Comparison of ENCODE assay signal across 1 cellular context in genomic region chr17:79993390-79994221, GRCh38.
TF ChIP-seq lines count a peak whose summit lies in the region.

No MANE protein-coding gene starts in this region.

TF ChIP-seq in HepG2, 621 proteins besides CTCF, POLR2A, EP300 and RAD21 (continued from another document and continues in another):
- TF ChIP-seq CSRNP1 (CRISPR knock-in tag; IDR thresholded peaks at IDR 0.05): peak; percentile 96
- peak; percentile 99 for TF ChIP-seq GATAD2A (CRISPR knock-in tag; IDR thresholded peaks at IDR 0.05)
- TF ChIP-seq CAMTA2 (CRISPR knock-in tag; IDR thresholded peaks at IDR 0.05; ENCODE audit: borderline replicate concordance): no peak
- TF ChIP-seq MXI1 (IDR thresholded peaks at IDR 0.05; ENCODE audit: borderline replicate concordance, low read depth, low read length): peak; percentile 94
- TF ChIP-seq ZEB1 (IDR thresholded peaks at IDR 0.05; ENCODE audit: insufficient replicate concordance, low read depth): no peak
- peak; percentile 20 for TF ChIP-seq ZNF274 (CRISPR knock-in tag; IDR thresholded peaks at IDR 0.05)
- no peak for TF ChIP-seq MBD4 (IDR thresholded peaks at IDR 0.05; ENCODE audit: borderline replicate concordance, low read length)
- no peak for TF ChIP-seq NCOA1 (CRISPR knock-in tag; IDR thresholded peaks at IDR 0.05)
- peak; percentile 75 for TF ChIP-seq ZBTB26 (CRISPR knock-in tag; IDR thresholded peaks at IDR 0.05; ENCODE audit: borderline replicate concordance)
- TF ChIP-seq HOXA7 (CRISPR knock-in tag; IDR thresholded peaks at IDR 0.05): no peak
- no peak for TF ChIP-seq ZNF382 (CRISPR knock-in tag; IDR thresholded peaks at IDR 0.05; ENCODE audit: borderline replicate concordance)
- peak; percentile 84 for TF ChIP-seq NFKB2 (CRISPR knock-in tag; IDR thresholded peaks at IDR 0.05; ENCODE audit: borderline replicate concordance)
- peak; percentile 50; the same call in 1 of the 2 replicates for TF ChIP-seq GMEB2 (CRISPR knock-in tag; IDR thresholded peaks at IDR 0.05; ENCODE audit: low read depth)
- TF ChIP-seq RAD51 (IDR thresholded peaks at IDR 0.05; ENCODE audit: borderline replicate concordance): peak; percentile 81
- peak; percentile 40; the same call in 1 of the 2 replicates for TF ChIP-seq ZNF644 (CRISPR knock-in tag; IDR thresholded peaks at IDR 0.05; ENCODE audit: low read depth)
- TF ChIP-seq ZNF549 (CRISPR knock-in tag; IDR thresholded peaks at IDR 0.05): no peak
- peak; percentile 64; the same call in 1 of the 2 replicates for TF ChIP-seq ZSCAN20 (CRISPR knock-in tag; IDR thresholded peaks at IDR 0.05; ENCODE audit: borderline replicate concordance)
- TF ChIP-seq HNRNPL (IDR thresholded peaks at IDR 0.05; ENCODE audit: low read depth, low read length): peak; percentile 79
- TF ChIP-seq, protein P1, sequence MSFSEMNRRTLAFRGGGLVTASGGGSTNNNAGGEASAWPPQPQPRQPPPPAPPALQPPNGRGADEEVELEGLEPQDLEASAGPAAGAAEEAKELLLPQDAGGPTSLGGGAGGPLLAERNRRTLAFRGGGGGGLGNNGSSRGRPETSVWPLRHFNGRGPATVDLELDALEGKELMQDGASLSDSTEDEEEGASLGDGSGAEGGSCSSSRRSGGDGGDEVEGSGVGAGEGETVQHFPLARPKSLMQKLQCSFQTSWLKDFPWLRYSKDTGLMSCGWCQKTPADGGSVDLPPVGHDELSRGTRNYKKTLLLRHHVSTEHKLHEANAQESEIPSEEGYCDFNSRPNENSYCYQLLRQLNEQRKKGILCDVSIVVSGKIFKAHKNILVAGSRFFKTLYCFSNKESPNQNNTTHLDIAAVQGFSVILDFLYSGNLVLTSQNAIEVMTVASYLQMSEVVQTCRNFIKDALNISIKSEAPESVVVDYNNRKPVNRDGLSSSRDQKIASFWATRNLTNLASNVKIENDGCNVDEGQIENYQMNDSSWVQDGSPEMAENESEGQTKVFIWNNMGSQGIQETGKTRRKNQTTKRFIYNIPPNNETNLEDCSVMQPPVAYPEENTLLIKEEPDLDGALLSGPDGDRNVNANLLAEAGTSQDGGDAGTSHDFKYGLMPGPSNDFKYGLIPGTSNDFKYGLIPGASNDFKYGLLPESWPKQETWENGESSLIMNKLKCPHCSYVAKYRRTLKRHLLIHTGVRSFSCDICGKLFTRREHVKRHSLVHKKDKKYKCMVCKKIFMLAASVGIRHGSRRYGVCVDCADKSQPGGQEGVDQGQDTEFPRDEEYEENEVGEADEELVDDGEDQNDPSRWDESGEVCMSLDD (CRISPR knock-in tag; IDR thresholded peaks at IDR 0.05; ENCODE audit: borderline replicate concordance): peak; percentile 100
- TF ChIP-seq ZNF883 (CRISPR knock-in tag; IDR thresholded peaks at IDR 0.05; ENCODE audit: not compliant biosample characterization): peak; percentile 91
- TF ChIP-seq ZNF775 (CRISPR knock-in tag; IDR thresholded peaks at IDR 0.05; ENCODE audit: borderline replicate concordance): peak; percentile 38; the same call in 1 of the 2 replicates
- peak; percentile 91 for TF ChIP-seq THAP11 (CRISPR knock-in tag; IDR thresholded peaks at IDR 0.05)
- TF ChIP-seq, protein P2, sequence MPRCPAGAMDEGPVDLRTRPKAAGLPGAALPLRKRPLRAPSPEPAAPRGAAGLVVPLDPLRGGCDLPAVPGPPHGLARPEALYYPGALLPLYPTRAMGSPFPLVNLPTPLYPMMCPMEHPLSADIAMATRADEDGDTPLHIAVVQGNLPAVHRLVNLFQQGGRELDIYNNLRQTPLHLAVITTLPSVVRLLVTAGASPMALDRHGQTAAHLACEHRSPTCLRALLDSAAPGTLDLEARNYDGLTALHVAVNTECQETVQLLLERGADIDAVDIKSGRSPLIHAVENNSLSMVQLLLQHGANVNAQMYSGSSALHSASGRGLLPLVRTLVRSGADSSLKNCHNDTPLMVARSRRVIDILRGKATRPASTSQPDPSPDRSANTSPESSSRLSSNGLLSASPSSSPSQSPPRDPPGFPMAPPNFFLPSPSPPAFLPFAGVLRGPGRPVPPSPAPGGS (CRISPR knock-in tag; IDR thresholded peaks at IDR 0.05): peak; percentile 85
- no peak for TF ChIP-seq ZBTB49 (CRISPR knock-in tag; IDR thresholded peaks at IDR 0.05; ENCODE audit: borderline replicate concordance)
- peak; percentile 67; the same call in 1 of the 2 replicates for TF ChIP-seq ZNF615 (CRISPR knock-in tag; IDR thresholded peaks at IDR 0.05; ENCODE audit: borderline replicate concordance)
- TF ChIP-seq ERF (CRISPR knock-in tag; IDR thresholded peaks at IDR 0.05): peak; percentile 99
- TF ChIP-seq REST (IDR thresholded peaks at IDR 0.05; ENCODE audit: borderline replicate concordance in 1 of 2, low read depth in 1 of 2, low read length in 2 of 2): no peak
- TF ChIP-seq MYC (CRISPR knock-in tag; IDR thresholded peaks at IDR 0.05; ENCODE audit: borderline replicate concordance): peak; percentile 99
- TF ChIP-seq MED13 (CRISPR knock-in tag; IDR thresholded peaks at IDR 0.05): peak; percentile 94; the same call in 1 of the 2 replicates
- TF ChIP-seq, protein P3, sequence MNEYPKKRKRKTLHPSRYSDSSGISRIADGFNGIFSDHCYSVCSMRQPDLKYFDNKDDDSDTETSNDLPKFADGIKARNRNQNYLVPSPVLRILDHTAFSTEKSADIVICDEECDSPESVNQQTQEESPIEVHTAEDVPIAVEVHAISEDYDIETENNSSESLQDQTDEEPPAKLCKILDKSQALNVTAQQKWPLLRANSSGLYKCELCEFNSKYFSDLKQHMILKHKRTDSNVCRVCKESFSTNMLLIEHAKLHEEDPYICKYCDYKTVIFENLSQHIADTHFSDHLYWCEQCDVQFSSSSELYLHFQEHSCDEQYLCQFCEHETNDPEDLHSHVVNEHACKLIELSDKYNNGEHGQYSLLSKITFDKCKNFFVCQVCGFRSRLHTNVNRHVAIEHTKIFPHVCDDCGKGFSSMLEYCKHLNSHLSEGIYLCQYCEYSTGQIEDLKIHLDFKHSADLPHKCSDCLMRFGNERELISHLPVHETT (CRISPR knock-in tag; conservative IDR thresholded peaks at IDR 0.05): peak; percentile 95
- TF ChIP-seq, protein P4, sequence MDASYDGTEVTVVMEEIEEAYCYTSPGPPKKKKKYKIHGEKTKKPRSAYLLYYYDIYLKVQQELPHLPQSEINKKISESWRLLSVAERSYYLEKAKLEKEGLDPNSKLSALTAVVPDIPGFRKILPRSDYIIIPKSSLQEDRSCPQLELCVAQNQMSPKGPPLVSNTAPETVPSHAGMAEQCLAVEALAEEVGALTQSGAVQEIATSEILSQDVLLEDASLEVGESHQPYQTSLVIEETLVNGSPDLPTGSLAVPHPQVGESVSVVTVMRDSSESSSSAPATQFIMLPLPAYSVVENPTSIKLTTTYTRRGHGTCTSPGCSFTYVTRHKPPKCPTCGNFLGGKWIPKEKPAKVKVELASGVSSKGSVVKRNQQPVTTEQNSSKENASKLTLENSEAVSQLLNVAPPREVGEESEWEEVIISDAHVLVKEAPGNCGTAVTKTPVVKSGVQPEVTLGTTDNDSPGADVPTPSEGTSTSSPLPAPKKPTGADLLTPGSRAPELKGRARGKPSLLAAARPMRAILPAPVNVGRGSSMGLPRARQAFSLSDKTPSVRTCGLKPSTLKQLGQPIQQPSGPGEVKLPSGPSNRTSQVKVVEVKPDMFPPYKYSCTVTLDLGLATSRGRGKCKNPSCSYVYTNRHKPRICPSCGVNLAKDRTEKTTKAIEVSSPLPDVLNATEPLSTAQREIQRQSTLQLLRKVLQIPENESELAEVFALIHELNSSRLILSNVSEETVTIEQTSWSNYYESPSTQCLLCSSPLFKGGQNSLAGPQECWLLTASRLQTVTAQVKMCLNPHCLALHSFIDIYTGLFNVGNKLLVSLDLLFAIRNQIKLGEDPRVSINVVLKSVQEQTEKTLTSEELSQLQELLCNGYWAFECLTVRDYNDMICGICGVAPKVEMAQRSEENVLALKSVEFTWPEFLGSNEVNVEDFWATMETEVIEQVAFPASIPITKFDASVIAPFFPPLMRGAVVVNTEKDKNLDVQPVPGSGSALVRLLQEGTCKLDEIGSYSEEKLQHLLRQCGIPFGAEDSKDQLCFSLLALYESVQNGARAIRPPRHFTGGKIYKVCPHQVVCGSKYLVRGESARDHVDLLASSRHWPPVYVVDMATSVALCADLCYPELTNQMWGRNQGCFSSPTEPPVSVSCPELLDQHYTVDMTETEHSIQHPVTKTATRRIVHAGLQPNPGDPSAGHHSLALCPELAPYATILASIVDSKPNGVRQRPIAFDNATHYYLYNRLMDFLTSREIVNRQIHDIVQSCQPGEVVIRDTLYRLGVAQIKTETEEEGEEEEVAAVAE (CRISPR knock-in tag; IDR thresholded peaks at IDR 0.05; ENCODE audit: borderline replicate concordance): peak; percentile 84
- TF ChIP-seq ZNF33B (CRISPR knock-in tag; IDR thresholded peaks at IDR 0.05): peak; percentile 88
- peak; percentile 80; the same call in 1 of the 2 replicates for TF ChIP-seq POLR2AphosphoS2 (IDR thresholded peaks at IDR 0.05; ENCODE audit: low read depth, low read length)
- peak; percentile 80; the same call in 1 of the 2 replicates for TF ChIP-seq SIX1 (CRISPR knock-in tag; IDR thresholded peaks at IDR 0.05; ENCODE audit: borderline replicate concordance)
- TF ChIP-seq NFE2 (CRISPR knock-in tag; IDR thresholded peaks at IDR 0.05): no peak
- peak; percentile 73; the same call in 1 of the 2 replicates for TF ChIP-seq SIN3B (IDR thresholded peaks at IDR 0.05; ENCODE audit: low read length)
